8 cellular contexts compared by ENCODE assay signal in the genomic region with DNA sequence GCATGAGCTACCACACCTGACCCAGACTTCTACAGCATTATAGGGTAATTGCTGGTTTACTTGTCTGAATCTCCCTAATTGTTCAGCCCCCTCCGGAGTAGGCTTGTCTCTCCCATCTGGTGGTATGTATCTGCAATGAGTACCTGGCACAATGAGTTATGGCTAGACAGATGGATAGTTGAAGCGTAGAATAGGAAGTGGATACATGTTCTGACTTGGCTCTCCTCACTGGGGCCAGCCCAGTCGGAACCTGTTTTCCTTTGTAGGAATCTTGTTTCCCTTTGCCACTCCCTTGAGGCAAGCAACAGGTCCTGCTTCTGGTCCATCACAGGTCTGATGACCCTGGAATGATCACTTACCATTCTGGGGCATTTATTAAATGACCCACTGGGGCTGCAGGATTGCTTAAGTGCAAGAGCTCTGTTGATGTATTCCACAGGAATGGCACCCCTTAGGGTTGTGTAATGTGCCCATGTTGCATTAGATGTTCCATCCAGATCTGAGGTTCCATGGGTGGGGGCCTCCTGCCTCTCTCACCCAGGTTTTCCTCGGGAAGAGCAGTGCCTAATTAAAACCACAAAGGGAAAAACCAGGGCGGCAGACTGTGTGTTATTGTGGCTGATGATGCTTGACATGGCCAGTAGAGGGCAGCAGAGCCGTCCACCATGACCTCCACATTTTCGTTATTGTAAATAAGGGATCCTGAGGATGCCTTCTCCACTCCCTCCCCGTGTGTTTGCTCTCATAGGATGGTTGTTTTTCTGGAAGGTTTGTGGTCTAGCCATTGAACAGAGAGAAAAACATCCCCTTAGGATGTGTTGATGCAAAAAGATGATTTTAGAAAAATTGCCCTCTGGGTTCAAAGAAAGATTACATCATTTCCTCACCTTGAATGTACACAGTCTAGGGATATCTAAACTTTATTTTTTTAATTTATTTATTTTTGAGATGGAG. TPM values are rescaled to one million over a fixed set of nuclear protein-coding genes. Genes with fewer than 3 reads are reported as not detected.
DNase-seq lines count a peak whose midpoint lies in the region; ATAC-seq and TF ChIP-seq lines count a peak whose summit lies in the region.

No MANE protein-coding gene starts in this region.

- intact Hi-C loops in PC-9 (cut with micrococcal nuclease; ENCODE audit: unreplicated experiment), result loop anchor here (1.0 to 5.0 kb wide), 4 partner anchors 59 to 171 kb away; a partner anchor contains a TSS
- intact Hi-C loops in activated T-helper 1 cell treated with anti-CD3 and anti-CD28 coated beads, Interleukin-12 subunit alpha, Interleukin-12 subunit beta, Interleukin-2, Interleukin-4 antibody, amounts not matched to agents 30 ng/mL and 10 ng/mL and 1 ng/mL, durations not matched to agents 14 hours and 24 hours and 36 hours (cut with micrococcal nuclease), result loop anchor here (1.0 to 5.0 kb wide), 11 partner anchors 9 to 276 kb away; a partner anchor contains a TSS

- CTCF ChIA-PET in PC-9 (lab: Charles Lee), result interaction anchor here (1.0 kb wide), 1 partner anchor 12 kb away, joined by 3 read pairs; no protein-coding TSS in a partner anchor

- H3K27me3 Mint-ChIP-seq in activated T-helper 1 cell treated with anti-CD3 and anti-CD28 coated beads, Interleukin-12 subunit alpha, Interleukin-12 subunit beta, Interleukin-2, Interleukin-4 antibody, amounts not matched to agents 30 ng/mL and 10 ng/mL and 1 ng/mL, durations not matched to agents 14 hours and 24 hours and 36 hours (ENCODE audit: insufficient read depth), result no peaks in the 10 kb centered on the region

- H3K9me2 ChIP-seq in PC-9 (ENCODE audit: insufficient read depth) (no peaks in the 10 kb centered on the region), neural cell (ENCODE audit: insufficient read depth, low read length) (no peaks in the 10 kb centered on the region)

- TF ChIP-seq CTCF in PC-9 (conservative IDR thresholded peaks at IDR 0.05) (peak; percentile 80), neural cell (IDR thresholded peaks at IDR 0.05; ENCODE audit: poor library complexity, severe bottlenecking) (peak; percentile 78)

- H3K27me3 ChIP-seq in PC-9 (ENCODE audit: insufficient read depth, low read depth), result no peaks in the 10 kb centered on the region
- H3K27me3 ChIP-seq in neural cell (ENCODE audit: insufficient read depth, low read depth, low read length), result no peaks in the 10 kb centered on the region
- no peaks in the 10 kb centered on the region for H3K27me3 ChIP-seq in thymus (ENCODE audit: control insufficient read depth, insufficient read depth)

- H3K27ac ChIP-seq in PC-9 (no peak overlapping the region), neural cell (ENCODE audit: low read length) (no peak overlapping the region), thymus (ENCODE audit: low read depth) (peak overlapping the region; percentile 15)

- H3F3A ChIP-seq in PC-9 (ENCODE audit: insufficient read depth, low read depth) (peaks cover 28% of the 10 kb centered on the region), neural cell (ENCODE audit: insufficient read depth, low read length, poor library complexity, severe bottlenecking) (no peaks in the 10 kb centered on the region)

- H4K20me1 ChIP-seq in PC-9 (ENCODE audit: insufficient read depth) (no peaks in the 10 kb centered on the region), neural cell (ENCODE audit: insufficient read depth) (no peaks in the 10 kb centered on the region)

- DNase-seq in DMS153 treated with DMSO at 0.1 percent for 48 hours (lab: John Stamatoyannopoulos, UW; ENCODE audit: unreplicated experiment) (peak; percentile 12), DMS153 (lab: John Stamatoyannopoulos, UW) (no peak), PC-9 (peak in 1 of 2 experiments; percentile 51), fibroblast of peridontal ligament (ENCODE audit: extremely low read depth) (peak; percentile 72)
- peak; percentile 52 for DNase-seq in activated T-helper 1 cell treated with anti-CD3 and anti-CD28 coated beads, Interleukin-12 subunit alpha, Interleukin-12 subunit beta, Interleukin-2, Interleukin-4 antibody, amounts not matched to agents 30 ng/mL and 10 ng/mL and 1 ng/mL, durations not matched to agents 14 hours and 24 hours and 36 hours (ENCODE audit: low spot score)

- 0 out of 2 replicates have a peak, but pooled peaks cover 9% of the 10 kb centered on the region for H3K79me2 ChIP-seq in PC-9 (ENCODE audit: low read depth)
- H3K79me2 ChIP-seq in neural cell (replicated peaks; ENCODE audit: insufficient read depth, low read length), result no peaks in the 10 kb centered on the region

- H3K9me3 ChIP-seq in PC-9 (ENCODE audit: insufficient read depth, low read depth) (no peaks in the 10 kb centered on the region), neural cell (ENCODE audit: low read length) (no peaks in the 10 kb centered on the region), thymus (ENCODE audit: control insufficient read depth) (no peaks in the 10 kb centered on the region)

- POLR2A ChIA-PET in PC-9 (lab: Charles Lee; ENCODE audit: unreplicated experiment), result no interaction called here

- H3K4me1 Mint-ChIP-seq in activated T-helper 1 cell treated with anti-CD3 and anti-CD28 coated beads, Interleukin-12 subunit alpha, Interleukin-12 subunit beta, Interleukin-2, Interleukin-4 antibody, amounts not matched to agents 30 ng/mL and 10 ng/mL and 1 ng/mL, durations not matched to agents 14 hours and 24 hours and 36 hours (ENCODE audit: low read depth), result peaks cover 43% of the 10 kb centered on the region

- H3K9ac ChIP-seq in neural cell (ENCODE audit: low read length), result no peak overlapping the region

- H3K27ac Mint-ChIP-seq in activated T-helper 1 cell treated with anti-CD3 and anti-CD28 coated beads, Interleukin-12 subunit alpha, Interleukin-12 subunit beta, Interleukin-2, Interleukin-4 antibody, amounts not matched to agents 30 ng/mL and 10 ng/mL and 1 ng/mL, durations not matched to agents 14 hours and 24 hours and 36 hours, result peak overlapping the region; percentile 84

- H3K9me3 Mint-ChIP-seq in activated T-helper 1 cell treated with anti-CD3 and anti-CD28 coated beads, Interleukin-12 subunit alpha, Interleukin-12 subunit beta, Interleukin-2, Interleukin-4 antibody, amounts not matched to agents 30 ng/mL and 10 ng/mL and 1 ng/mL, durations not matched to agents 14 hours and 24 hours and 36 hours, result no peaks in the 10 kb centered on the region

- 36% methylated on average over 8 of the region's 8 CpGs for WGBS in thymus

- no peak for TF ChIP-seq EP300 in neural cell (conservative IDR thresholded peaks at IDR 0.05; ENCODE audit: poor library complexity, severe bottlenecking)

- H2AFZ ChIP-seq in PC-9 (no peak overlapping the region), neural cell (ENCODE audit: low read depth, low read length) (no peak overlapping the region)

- H3K4me2 ChIP-seq in PC-9, result 0 out of 2 replicates have a peak overlapping the region, but pooled peaks have one; percentile 18
- H3K4me2 ChIP-seq in neural cell (ENCODE audit: low read length), result no peak overlapping the region

- no TSS peak for BruUV-seq in PC-9 (replicated peaks; lab: Mats Ljungman, UMichigan)

- H3K4me1 ChIP-seq in PC-9 (replicated peaks; ENCODE audit: insufficient read depth), result peaks cover 33% of the 10 kb centered on the region
- H3K4me1 ChIP-seq in thymus (ENCODE audit: control insufficient read depth, insufficient read depth, low read length), result peaks cover 19% of the 10 kb centered on the region

- peaks cover 6% of the 10 kb centered on the region for H3K36me3 Mint-ChIP-seq in activated T-helper 1 cell treated with anti-CD3 and anti-CD28 coated beads, Interleukin-12 subunit alpha, Interleukin-12 subunit beta, Interleukin-2, Interleukin-4 antibody, amounts not matched to agents 30 ng/mL and 10 ng/mL and 1 ng/mL, durations not matched to agents 14 hours and 24 hours and 36 hours (ENCODE audit: low read depth)

- peak overlapping the region; percentile 43 for H3K4me3 Mint-ChIP-seq in activated T-helper 1 cell treated with anti-CD3 and anti-CD28 coated beads, Interleukin-12 subunit alpha, Interleukin-12 subunit beta, Interleukin-2, Interleukin-4 antibody, amounts not matched to agents 30 ng/mL and 10 ng/mL and 1 ng/mL, durations not matched to agents 14 hours and 24 hours and 36 hours

- H3K36me3 ChIP-seq in PC-9 (ENCODE audit: low read depth), result no peaks in the 10 kb centered on the region
- H3K36me3 ChIP-seq in neural cell (ENCODE audit: insufficient read depth, low read length), result no peaks in the 10 kb centered on the region
- no peaks in the 10 kb centered on the region for H3K36me3 ChIP-seq in thymus (ENCODE audit: control insufficient read depth, insufficient read depth)

- peak; percentile 68 for TF ChIP-seq RAD21 in neural cell (conservative IDR thresholded peaks at IDR 0.05)

- H3K4me3 ChIP-seq in PC-9 (no peak overlapping the region), neural cell (ENCODE audit: low read length) (no peak overlapping the region), thymus (ENCODE audit: low read length) (no peak overlapping the region)

- peak; percentile 85 for ATAC-seq in HG03354 (IDR thresholded peaks at IDR 0.05; ENCODE audit: poor library complexity, severe bottlenecking, unreplicated experiment)

TF ChIP-seq in neural cell, 6 proteins besides CTCF, POLR2A, EP300 and RAD21 (continues in another document):
- peak; percentile 72 for TF ChIP-seq SMC3 (conservative IDR thresholded peaks at IDR 0.05; ENCODE audit: poor library complexity)

RNA-seq across cellular contexts. Expression of a gene that starts 58.0 kb away (rescaled TPM):
- total RNA-seq in PC-9 (2021), result 16.8 and 17.8 TPM in 2 replicates
- 5.0 and 5.7 TPM in 2 replicates for total RNA-seq in activated T-helper 1 cell treated with anti-CD3 and anti-CD28 coated beads, Interleukin-12 subunit alpha, Interleukin-12 subunit beta, Interleukin-2, Interleukin-4 antibody, amounts not matched to agents 30 ng/mL and 10 ng/mL and 1 ng/mL, durations not matched to agents 14 hours and 24 hours and 36 hours
- polyA plus RNA-seq in neural cell (not detected in 2 replicates), thymus (16.2 TPM)
- polyA minus RNA-seq in neural cell, result 0.69 TPM in 1 of 2 replicates, not detected in the other
